12 cellular contexts compared by ENCODE assay signal in the genomic region with DNA sequence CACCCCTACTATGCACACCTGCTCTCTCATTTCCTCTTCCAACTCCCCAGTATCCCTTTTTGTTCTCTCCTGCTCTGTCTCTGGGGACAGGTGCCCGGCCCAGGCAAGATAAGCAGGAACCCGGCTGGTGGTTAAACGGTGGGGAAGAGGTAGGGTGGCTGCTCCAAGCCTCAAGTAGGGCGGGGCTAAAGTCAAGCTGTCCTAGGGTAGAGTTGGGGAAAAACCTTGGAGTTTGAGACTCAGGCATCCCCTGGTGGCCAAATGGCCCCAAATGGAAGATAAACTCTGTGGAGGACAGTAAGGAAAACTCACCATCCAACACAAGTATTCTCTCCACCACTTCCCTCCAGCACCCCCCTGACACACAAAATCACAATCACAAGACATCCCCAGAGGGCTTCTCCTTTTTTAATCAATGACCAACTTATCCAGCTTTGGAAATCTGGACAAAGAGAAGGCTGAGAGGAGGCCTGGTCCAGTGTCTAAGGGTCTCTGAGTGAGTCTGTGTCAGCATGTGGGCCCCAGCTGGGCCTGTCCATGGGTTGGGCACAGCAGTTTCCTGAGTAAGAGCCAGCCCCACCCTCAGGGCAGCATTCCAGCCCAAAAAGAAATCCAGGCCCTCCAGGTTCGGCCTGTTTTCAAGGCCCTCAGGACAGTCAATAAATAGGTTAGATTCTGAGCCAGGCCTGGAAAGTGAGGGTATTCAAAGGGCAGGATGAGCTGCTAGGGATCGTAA. TPM values are rescaled to one million over a fixed set of nuclear protein-coding genes. Genes with fewer than 3 reads are reported as not detected.
DNase-seq lines count a peak whose midpoint lies in the region; ATAC-seq and TF ChIP-seq lines count a peak whose summit lies in the region.
"Had no signal": no experiment of that assay in that cellular context is flagged by ENCODE, and none has a peak within 500 bp of the region (broad histone marks: within the 10 kb centered on the region; RNA-seq: fewer than 3 reads in every experiment).

No MANE protein-coding gene starts in this region.

- TF ChIP-seq POLR2A in right lobe of liver (IDR thresholded peaks at IDR 0.05): no peak

- H3K9me3 Mint-ChIP-seq in activated CD4-positive, alpha-beta T cell treated with anti-CD3 and anti-CD28 coated beads, Interleukin-2, amount 10 ng/mL, durations not matched to agents 24 days and 14 days: no peaks in the 10 kb centered on the region

- H3K27ac Mint-ChIP-seq in activated CD4-positive, alpha-beta T cell treated with anti-CD3 and anti-CD28 coated beads, Interleukin-2, amount 10 ng/mL, durations not matched to agents 24 days and 14 days: no peak overlapping the region
- H3K27ac Mint-ChIP-seq: progenitor cell of endocrine pancreas had no signal

- no peak overlapping the region for H3K4me3 Mint-ChIP-seq in activated CD4-positive, alpha-beta T cell treated with anti-CD3 and anti-CD28 coated beads, Interleukin-2, amount 10 ng/mL, durations not matched to agents 24 days and 14 days

- no peak for DNase-seq in AG09309 (ENCODE audit: low read depth)
- DNase-seq in brain microvascular endothelial cell: no peak
- peak; percentile 43 to 83 (median 71) for DNase-seq in right lobe of liver
- no peak for DNase-seq in NOMO-1 (lab: John Stamatoyannopoulos, UW; ENCODE audit: unreplicated experiment in 2 of 2)
- DNase-seq in activated CD4-positive, alpha-beta T cell treated with anti-CD3 and anti-CD28 coated beads, Interleukin-2, amount 10 ng/mL, durations not matched to agents 24 days and 14 days: no peak
- DNase-seq: EL; stimulated activated CD8-positive, alpha-beta memory T cell treated with anti-CD3 and anti-CD28 coated beads, Interleukin-4, amount 100 ng/mL, for 48 hours had no signal

- H3K27me3 Mint-ChIP-seq in activated CD4-positive, alpha-beta T cell treated with anti-CD3 and anti-CD28 coated beads, Interleukin-2, amount 10 ng/mL, durations not matched to agents 24 days and 14 days: no peaks in the 10 kb centered on the region
- H3K27me3 Mint-ChIP-seq: progenitor cell of endocrine pancreas had no signal

- no peaks in the 10 kb centered on the region for H3K27me3 ChIP-seq in brain microvascular endothelial cell (replicated peaks)
- no peaks in the 10 kb centered on the region for H3K27me3 ChIP-seq in right lobe of liver

- H3K4me1 ChIP-seq in right lobe of liver: peaks cover 0 to 20% (median 4%) of the 10 kb centered on the region in 4 donors

- no peaks in the 10 kb centered on the region for H3K9me3 ChIP-seq in right lobe of liver

- H3K36me3 Mint-ChIP-seq in activated CD4-positive, alpha-beta T cell treated with anti-CD3 and anti-CD28 coated beads, Interleukin-2, amount 10 ng/mL, durations not matched to agents 24 days and 14 days (ENCODE audit: low read depth): peaks cover 20% of the 10 kb centered on the region

- TF ChIP-seq CTCF in AG09309 (IDR thresholded peaks at IDR 0.05; ENCODE audit: control insufficient read depth, insufficient read depth, low read depth, low read length, missing control alignments) (peak; percentile 6), GM12873 (IDR thresholded peaks at IDR 0.05; ENCODE audit: insufficient read depth, low read depth, low read length, missing control alignments) (peak; percentile 13), brain microvascular endothelial cell (IDR thresholded peaks at IDR 0.05; ENCODE audit: low read depth, low read length, missing control alignments) (peak; percentile 28), right lobe of liver (IDR thresholded peaks at IDR 0.05) (peak in 1 of 4 donors; percentile 5)

- H3K4me3 ChIP-seq in AG09309 (ENCODE audit: control insufficient read depth, low read depth, low read length) (no peak overlapping the region), brain microvascular endothelial cell (ENCODE audit: low read depth, low read length) (no peak overlapping the region), right lobe of liver (no peak overlapping the region)

- H3K27ac ChIP-seq in brain microvascular endothelial cell: no peak overlapping the region
- peak overlapping the region in 1 of 3 donors; percentile 54 for H3K27ac ChIP-seq in right lobe of liver

- in situ Hi-C loops in brain microvascular endothelial cell (cut with HindIII; ENCODE audit: low pct_ligation_motif_present, low sequenced_read_pairs): loop anchor here (10.0 kb wide), 1 partner anchor 154 kb away; no protein-coding TSS in a partner anchor

- WGBS in right lobe of liver (ENCODE audit: insufficient coverage, low coverage, low lambda C conversion rate, missing lambda C conversion rate): 69% methylated on average over 5 of the region's 6 CpGs

- intact Hi-C loops in right lobe of liver (cut with DNase I): no loop called here
- intact Hi-C loops in activated CD4-positive, alpha-beta T cell treated with anti-CD3 and anti-CD28 coated beads, Interleukin-2, amount 10 ng/mL, durations not matched to agents 24 days and 14 days (cut with micrococcal nuclease): no loop called here

- H3K36me3 ChIP-seq in brain microvascular endothelial cell (replicated peaks): peaks cover 29% of the 10 kb centered on the region
- peaks cover 0 to 20% (median 6%) of the 10 kb centered on the region in 4 donors for H3K36me3 ChIP-seq in right lobe of liver

- ATAC-seq in right lobe of liver (peak; percentile 45 to 85 (median 67)), GM21447 (IDR thresholded peaks at IDR 0.05; ENCODE audit: unreplicated experiment) (no peak), HG02759 (IDR thresholded peaks at IDR 0.05; ENCODE audit: unreplicated experiment) (no peak)

- H3K4me1 Mint-ChIP-seq in activated CD4-positive, alpha-beta T cell treated with anti-CD3 and anti-CD28 coated beads, Interleukin-2, amount 10 ng/mL, durations not matched to agents 24 days and 14 days: peaks cover 17% of the 10 kb centered on the region

RNA-seq across cellular contexts. Expression of gene POMGNT1, which starts 9.8 kb away (rescaled TPM):
- 10 to 100 TPM; 26.9 to 47.4 (median 38.8) TPM for total RNA-seq in right lobe of liver
- total RNA-seq in activated CD4-positive, alpha-beta T cell treated with anti-CD3 and anti-CD28 coated beads, Interleukin-2, amount 10 ng/mL, durations not matched to agents 24 days and 14 days: 75.1 and 83.0 TPM in 2 replicates

RNA-seq across cellular contexts. Expression of gene P3R3URF, which starts 12.2 kb away (rescaled TPM):
- not detected for total RNA-seq in right lobe of liver
- total RNA-seq in activated CD4-positive, alpha-beta T cell treated with anti-CD3 and anti-CD28 coated beads, Interleukin-2, amount 10 ng/mL, durations not matched to agents 24 days and 14 days: not detected in 2 replicates
- total RNA-seq: activated CD8-positive, alpha-beta memory T cell treated with anti-CD3 and anti-CD28 coated beads for 36 hours; progenitor cell of endocrine pancreas had no signal

RNA-seq across cellular contexts. Expression of gene TSPAN1, which starts 13.6 kb away (rescaled TPM):
- total RNA-seq in right lobe of liver: 1 to 10 TPM; 2.6 to 6.3 (median 3.6) TPM
- not detected in 2 replicates for total RNA-seq in activated CD4-positive, alpha-beta T cell treated with anti-CD3 and anti-CD28 coated beads, Interleukin-2, amount 10 ng/mL, durations not matched to agents 24 days and 14 days
- total RNA-seq: activated CD8-positive, alpha-beta memory T cell treated with anti-CD3 and anti-CD28 coated beads for 36 hours had no signal

RNA-seq across cellular contexts. Expression of gene LURAP1, which starts 14.7 kb away (rescaled TPM):
- total RNA-seq in right lobe of liver: 1 to 10 TPM in 1 of 6 experiments, under 1 TPM in 5; 0.17 to 1.4 (median 0.31) TPM
- total RNA-seq in activated CD4-positive, alpha-beta T cell treated with anti-CD3 and anti-CD28 coated beads, Interleukin-2, amount 10 ng/mL, durations not matched to agents 24 days and 14 days: 0.12 and 0.21 TPM in 2 replicates

RNA-seq across cellular contexts. Expression of gene PIK3R3, which starts 56.0 kb away (rescaled TPM):
- 1 to 10 TPM; 2.0 to 4.3 (median 2.8) TPM for total RNA-seq in right lobe of liver
- 2.4 and 3.2 TPM in 2 replicates for total RNA-seq in activated CD4-positive, alpha-beta T cell treated with anti-CD3 and anti-CD28 coated beads, Interleukin-2, amount 10 ng/mL, durations not matched to agents 24 days and 14 days

Comparison
In these comparisons a context has a peak if more than half of its experiments do, and no peak if none do; other contexts are left out.
1. DNase-seq: peak in right lobe of liver (3 of 3); none in AG09309 (single experiment), brain microvascular endothelial cell (single experiment), NOMO-1 (0 of 2) and activated CD4-positive, alpha-beta T cell treated with anti-CD3 and anti-CD28 coated beads, Interleukin-2, amount 10 ng/mL, durations not matched to agents 24 days and 14 days (single experiment).
2. ATAC-seq: peak in right lobe of liver (4 of 4); none in GM21447 (single experiment) and HG02759 (single experiment).